Comparison of ENCODE assay signal across 9 cellular contexts in the genomic region with DNA sequence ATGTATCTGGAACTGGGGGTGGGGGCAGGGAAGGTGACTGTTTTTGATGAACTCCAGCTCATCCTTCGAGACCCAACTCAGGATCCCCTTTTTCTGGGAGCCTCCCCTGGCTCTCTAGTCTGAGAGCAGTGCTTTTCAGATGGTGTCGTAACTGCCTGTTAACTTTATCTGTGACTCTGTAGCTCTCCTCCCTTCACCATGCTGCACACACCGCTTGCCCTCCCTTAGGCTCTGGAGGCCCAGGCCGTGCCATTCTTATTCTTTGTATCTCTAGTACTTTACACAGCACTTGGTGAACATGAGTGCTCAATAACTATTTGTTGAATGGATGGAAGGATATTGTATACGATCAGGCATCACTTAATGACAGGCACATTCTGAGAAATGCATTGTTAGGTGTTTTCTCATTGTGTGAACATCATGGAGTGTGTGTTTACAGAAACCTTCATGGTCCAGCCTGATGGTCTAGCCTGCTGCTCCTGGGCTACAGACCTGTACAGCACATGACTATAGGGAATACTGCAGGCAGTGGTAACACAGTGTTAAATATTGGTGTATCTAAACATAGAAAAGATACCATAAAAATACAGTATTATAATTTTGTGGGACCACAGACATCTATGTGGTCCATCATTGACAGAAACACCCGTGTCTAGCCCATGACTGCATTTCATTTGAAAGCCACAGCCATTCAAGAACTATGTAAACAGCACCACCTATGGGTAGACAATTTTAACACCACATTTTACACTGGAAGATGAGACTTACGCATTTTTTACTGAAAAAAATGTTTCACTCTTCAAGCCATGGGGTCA.
A peak's percentile ranks its signal among the peaks of the same experiment; 100 is the strongest.
DNase-seq lines count a peak whose midpoint lies in the region; ATAC-seq and TF ChIP-seq lines count a peak whose summit lies in the region.
"Had no signal": no experiment of that assay in that cellular context is flagged by ENCODE, and none has a peak within 500 bp of the region (broad histone marks: within the 10 kb centered on the region; RNA-seq: fewer than 3 reads in every experiment).

No MANE protein-coding gene starts in this region.

- no peak overlapping the region for H3K14ac ChIP-seq in neuronal stem cell (ENCODE audit: low read length)

- H2BK120ac ChIP-seq in neuronal stem cell (ENCODE audit: low read depth, low read length) = no peak overlapping the region

- H4K91ac ChIP-seq in neuronal stem cell (ENCODE audit: low read depth, low read length, poor library complexity) = no peak overlapping the region

- H3K79me1 ChIP-seq in neuronal stem cell (ENCODE audit: low read depth, low read length) = peaks cover 2% of the 10 kb centered on the region

- ATAC-seq in GM21529 (IDR thresholded peaks at IDR 0.05; ENCODE audit: unreplicated experiment) (peak; percentile 72), T-cell (replicated peaks in 1 of 4) (peak; percentile 62 to 77 (median 67))

- no peak overlapping the region for H2BK5ac ChIP-seq in neuronal stem cell (ENCODE audit: low read length)

- H2BK12ac ChIP-seq in neuronal stem cell (ENCODE audit: low read length) = no peak overlapping the region

- H3K23ac ChIP-seq in neuronal stem cell (ENCODE audit: low read depth, low read length, poor library complexity) = no peak overlapping the region

- CTCF ChIA-PET in T-cell (lab: Charles Lee) = interaction anchor here (0.7 to 1.0 kb wide), 4 partner anchors 14 to 203 kb away, joined by 3 read pairs; partner anchors contain the start of genes CYP46A1 (in 1 of the 2) and EML1 (in 1 of the 2)

- peaks cover 11 to 12% of the 10 kb centered on the region in 2 donors for H3K27me3 Mint-ChIP-seq in T-cell

- no peaks in the 10 kb centered on the region for H3K4me1 Mint-ChIP-seq in T-cell

- H2AFZ ChIP-seq in neuronal stem cell (ENCODE audit: low read length) = no peak overlapping the region

- peak; percentile 72 for TF ChIP-seq CTCF in fibroblast of pulmonary artery (IDR thresholded peaks at IDR 0.05; ENCODE audit: low read length, missing control alignments)

- no peak overlapping the region for H3K18ac ChIP-seq in neuronal stem cell (ENCODE audit: low read length)

- H3K4me3 Mint-ChIP-seq in T-cell = no peak overlapping the region

- peak; percentile 2 for DNase-seq in DMS153 (lab: John Stamatoyannopoulos, UW)
- no peak for DNase-seq in DMS153 treated with DMSO at 0.1 percent for 48 hours (lab: John Stamatoyannopoulos, UW; ENCODE audit: unreplicated experiment)
- peak; percentile 45 for DNase-seq in NCI-H128 (lab: John Stamatoyannopoulos, UW; ENCODE audit: unreplicated experiment)
- DNase-seq in T-cell = peak in 6 of 34 experiments; percentile 3 to 31 (median 8)
- DNase-seq in fibroblast of pulmonary artery (ENCODE audit: low read depth) = peak; percentile 83
- DNase-seq in neuronal stem cell (ENCODE audit: low spot score) = no peak
- DNase-seq in UCSD-AML1 (lab: John Stamatoyannopoulos, UW; ENCODE audit: unreplicated experiment) = no peak

- H2BK15ac ChIP-seq in neuronal stem cell (ENCODE audit: low read length) = no peak overlapping the region

- WGBS in neuronal stem cell (ENCODE audit: extremely low coverage in 2 of 2, insufficient read length in 2 of 2, insufficient replicate concordance in 1 of 2), 2 donors = no CpG with 5 or more reads among the region's 7 CpGs

- POLR2A ChIA-PET in T-cell (lab: Charles Lee) = no interaction called here

- no peak overlapping the region for H3K4ac ChIP-seq in neuronal stem cell (ENCODE audit: low read length)

- no peak overlapping the region for H4K8ac ChIP-seq in neuronal stem cell (ENCODE audit: low read depth, low read length)

- no peaks in the 10 kb centered on the region for H3K9me3 ChIP-seq in neuronal stem cell (replicated peaks in 1 of 2; ENCODE audit: control insufficient read depth in 2 of 2, insufficient read depth in 1 of 2, low read depth in 1 of 2, low read length in 2 of 2)
- H3K9me3 ChIP-seq: BLaER1 had no signal

- H3K27me3 ChIP-seq in neuronal stem cell (ENCODE audit: control insufficient read depth in 3 of 3, insufficient read depth in 3 of 3, low read depth in 1 of 3, low read length in 3 of 3) = no peaks in the 10 kb centered on the region
- H3K27me3 ChIP-seq: BLaER1 had no signal

- H3K4me1 ChIP-seq in neuronal stem cell (ENCODE audit: control insufficient read depth in 2 of 2, insufficient read depth in 1 of 2, low read depth in 1 of 2, low read length in 2 of 2) = peaks cover 13 to 37% of the 10 kb centered on the region in 2 donors
- H3K4me1 ChIP-seq: BLaER1 had no signal

- peak overlapping the region; percentile 39 for H3K27ac ChIP-seq in neuronal stem cell (replicated peaks; ENCODE audit: low read length)
- H3K27ac ChIP-seq: BLaER1 had no signal

- H3K9ac ChIP-seq in neuronal stem cell (ENCODE audit: low read depth, low read length, poor library complexity) = no peak overlapping the region
- H3K9ac ChIP-seq: BLaER1 had no signal

- no peak overlapping the region for H3K4me2 ChIP-seq in neuronal stem cell (ENCODE audit: insufficient read depth, low read length, poor library complexity, severe bottlenecking)
- H3K4me2 ChIP-seq: BLaER1 had no signal

- no peaks in the 10 kb centered on the region for H3K36me3 Mint-ChIP-seq in T-cell

- no peaks in the 10 kb centered on the region for H3K9me3 Mint-ChIP-seq in T-cell

- no peak overlapping the region for H3K4me3 ChIP-seq in fibroblast of pulmonary artery (replicated peaks; ENCODE audit: low read depth, low read length)
- H3K4me3 ChIP-seq in neuronal stem cell (ENCODE audit: low read length in 2 of 2) = no peak overlapping the region
- H3K4me3 ChIP-seq: BLaER1 had no signal

- peaks cover 0 to 16% of the 10 kb centered on the region in 2 donors for H3K36me3 ChIP-seq in neuronal stem cell (replicated peaks in 1 of 2; ENCODE audit: control insufficient read depth in 2 of 2, insufficient read depth in 2 of 2, low read length in 2 of 2)
- H3K36me3 ChIP-seq: BLaER1 had no signal

- H3K27ac Mint-ChIP-seq in T-cell = no peak overlapping the region

- no peak overlapping the region for H2AK5ac ChIP-seq in neuronal stem cell (ENCODE audit: low read depth, low read length)

Comparison
In these comparisons a context has a peak if more than half of its experiments do, and no peak if none do; other contexts are left out.
1. DNase-seq: peak in DMS153 (single experiment), NCI-H128 (single experiment) and fibroblast of pulmonary artery (single experiment); none in DMS153 treated with DMSO at 0.1 percent for 48 hours (single experiment), neuronal stem cell (single experiment) and UCSD-AML1 (single experiment).